ENCODE assay signal across 10 cellular contexts in genomic region chr1:31170486-31170735, GRCh38.
DNase-seq lines count a peak whose midpoint lies in the region; ATAC-seq and TF ChIP-seq lines count a peak whose summit lies in the region.
"Had no signal": no experiment of that assay in that cellular context is flagged by ENCODE, and none has a peak within 500 bp of the region (broad histone marks: within the 10 kb centered on the region; RNA-seq: fewer than 3 reads in every experiment).

No MANE protein-coding gene starts in this region.

- H3K9me3 ChIP-seq in ascending aorta (no peaks in the 10 kb centered on the region), mesenchymal stem cell (ENCODE audit: control insufficient read depth, low read length) (no peaks in the 10 kb centered on the region), thyroid gland (no peaks in the 10 kb centered on the region)

- TF ChIP-seq CTCF in ascending aorta (IDR thresholded peaks at IDR 0.05) = no peak
- no peak for TF ChIP-seq CTCF in thyroid gland (IDR thresholded peaks at IDR 0.05)

- no peak overlapping the region for H2BK120ac ChIP-seq in mesenchymal stem cell (ENCODE audit: low read depth, low read length)

- no peaks in the 10 kb centered on the region for H3K27me3 ChIP-seq in ascending aorta
- H3K27me3 ChIP-seq in mesenchymal stem cell (ENCODE audit: control insufficient read depth in 1 of 2, insufficient read depth in 1 of 2, low read length in 2 of 2) = no peaks in the 10 kb centered on the region
- H3K27me3 ChIP-seq in thyroid gland = no peaks in the 10 kb centered on the region

- no peak overlapping the region for H2AK5ac ChIP-seq in mesenchymal stem cell (ENCODE audit: low read length, severe bottlenecking)

- H3K4me3 ChIP-seq in ascending aorta = no peak overlapping the region
- H3K4me3 ChIP-seq in mesenchymal stem cell (ENCODE audit: insufficient read depth in 1 of 2, low read depth in 1 of 2, low read length in 2 of 2) = no peak overlapping the region
- no peak overlapping the region for H3K4me3 ChIP-seq in thyroid gland (replicated peaks in 1 of 3)

- H2BK5ac ChIP-seq in mesenchymal stem cell (ENCODE audit: low read depth, low read length, poor library complexity, severe bottlenecking) = no peak overlapping the region

- peak overlapping the region in 1 of 2 experiments; percentile 32 for H3K14ac ChIP-seq in mesenchymal stem cell (ENCODE audit: low read length in 2 of 2)

- no peak overlapping the region for H4K8ac ChIP-seq in mesenchymal stem cell (ENCODE audit: low read length)

- no peak overlapping the region for H3K4me3 Mint-ChIP-seq in activated T-cell treated with anti-CD3 and anti-CD28 coated beads, Interleukin-2, amount 50 U/mL, for 24 hours
- no peak overlapping the region for H3K4me3 Mint-ChIP-seq in activated T-cell treated with anti-CD3 and anti-CD28 coated beads, Interleukin-2, amount 50 U/mL, for 4 hours
- H3K4me3 Mint-ChIP-seq: effector memory CD8-positive, alpha-beta T cell had no signal

- peaks cover 3% of the 10 kb centered on the region for H3K27me3 Mint-ChIP-seq in activated T-cell treated with anti-CD3 and anti-CD28 coated beads, Interleukin-2, amount 50 U/mL, for 24 hours
- H3K27me3 Mint-ChIP-seq in activated T-cell treated with anti-CD3 and anti-CD28 coated beads, Interleukin-2, amount 50 U/mL, for 4 hours (ENCODE audit: low read depth) = peaks cover 2% of the 10 kb centered on the region

- no peak overlapping the region for H3K4ac ChIP-seq in mesenchymal stem cell (ENCODE audit: low read depth in 1 of 2, low read length in 2 of 2)

- H3K9ac ChIP-seq in mesenchymal stem cell (ENCODE audit: low read length) = peak overlapping the region; percentile 46

- H4K91ac ChIP-seq in mesenchymal stem cell (ENCODE audit: low read length) = no peak overlapping the region

- peak overlapping the region; percentile 80 for H3K27ac Mint-ChIP-seq in activated T-cell treated with anti-CD3 and anti-CD28 coated beads, Interleukin-2, amount 50 U/mL, for 24 hours
- H3K27ac Mint-ChIP-seq: effector memory CD8-positive, alpha-beta T cell had no signal

- H3K18ac ChIP-seq in mesenchymal stem cell (ENCODE audit: low read depth in 1 of 2, low read length in 2 of 2) = peak overlapping the region in 1 of 2 experiments; percentile 1

- WGBS in mesenchymal stem cell = 91% methylated on average over 4 of the region's 4 CpGs
- 93 to 95% methylated on average over 4 of the region's 4 CpGs for WGBS in thyroid gland, 2 donors

- H3K36me3 ChIP-seq in ascending aorta (no peaks in the 10 kb centered on the region), mesenchymal stem cell (ENCODE audit: control insufficient read depth in 1 of 2, insufficient read depth in 2 of 2, low read depth in 1 of 2, low read length in 2 of 2) (no peaks in the 10 kb centered on the region), thyroid gland (no peaks in the 10 kb centered on the region)

- intact Hi-C loops in ascending aorta (cut with DNase I) = loop anchor here (1.0 kb wide), 1 partner anchor 15 kb away; no protein-coding TSS in a partner anchor
- intact Hi-C loops in thyroid gland (cut with DNase I) = no loop called here
- intact Hi-C loops in head of caudate nucleus (cut with DNase I) = no loop called here

- no peak overlapping the region for H3K23ac ChIP-seq in mesenchymal stem cell (ENCODE audit: low read length in 2 of 2)

- H3K4me1 Mint-ChIP-seq in activated T-cell treated with anti-CD3 and anti-CD28 coated beads, Interleukin-2, amount 50 U/mL, for 24 hours (ENCODE audit: low read depth) = peaks cover 10% of the 10 kb centered on the region
- H3K4me1 Mint-ChIP-seq in activated T-cell treated with anti-CD3 and anti-CD28 coated beads, Interleukin-2, amount 50 U/mL, for 4 hours (ENCODE audit: low read depth) = peaks cover 4% of the 10 kb centered on the region

- no peak for DNase-seq in activated T-cell treated with anti-CD3 and anti-CD28 coated beads, Interleukin-2, amount 50 U/mL, for 24 hours
- DNase-seq in activated T-cell treated with anti-CD3 and anti-CD28 coated beads, Interleukin-2, amount 50 U/mL, for 4 hours = no peak
- DNase-seq in ascending aorta (ENCODE audit: low spot score in 2 of 2) = no peak
- DNase-seq in mesenchymal stem cell = no peak
- DNase-seq in thyroid gland = no peak
- DNase-seq in activated CD4-positive, CD25-positive, alpha-beta regulatory T cell (lab: John Stamatoyannopoulos, UW) = no peak
- DNase-seq in head of caudate nucleus = no peak
- no peak for DNase-seq in NCI-H226
- DNase-seq: effector memory CD8-positive, alpha-beta T cell; T-helper 9 cell had no signal

- no peak overlapping the region for H3K4me2 ChIP-seq in mesenchymal stem cell (ENCODE audit: low read length, poor library complexity, severe bottlenecking)

- peak overlapping the region in 1 of 2 experiments; percentile 63 for H2BK12ac ChIP-seq in mesenchymal stem cell (ENCODE audit: low read length in 2 of 2)

- no peaks in the 10 kb centered on the region for H3K9me3 Mint-ChIP-seq in activated T-cell treated with anti-CD3 and anti-CD28 coated beads, Interleukin-2, amount 50 U/mL, for 24 hours
- no peaks in the 10 kb centered on the region for H3K9me3 Mint-ChIP-seq in activated T-cell treated with anti-CD3 and anti-CD28 coated beads, Interleukin-2, amount 50 U/mL, for 4 hours
- H3K9me3 Mint-ChIP-seq: effector memory CD8-positive, alpha-beta T cell had no signal

- no peaks in the 10 kb centered on the region for H3K79me1 ChIP-seq in mesenchymal stem cell (replicated peaks; ENCODE audit: low read length, poor library complexity, severe bottlenecking)

- H2AFZ ChIP-seq in mesenchymal stem cell (ENCODE audit: low read depth, low read length) = no peak overlapping the region

- no peak for TF ChIP-seq POLR2A in thyroid gland (IDR thresholded peaks at IDR 0.05)

- peak overlapping the region; percentile 79 to 88 for H3K27ac ChIP-seq in ascending aorta
- H3K27ac ChIP-seq in mesenchymal stem cell (ENCODE audit: low read length, poor library complexity, severe bottlenecking) = peak overlapping the region; percentile 87
- peak overlapping the region; percentile 11 to 76 (median 70) for H3K27ac ChIP-seq in thyroid gland

- no peak for ATAC-seq in activated T-cell treated with anti-CD3 and anti-CD28 coated beads, Interleukin-2, amount 50 U/mL, for 4 hours
- ATAC-seq: effector memory CD8-positive, alpha-beta T cell had no signal

- H3K36me3 Mint-ChIP-seq in activated T-cell treated with anti-CD3 and anti-CD28 coated beads, Interleukin-2, amount 50 U/mL, for 24 hours (ENCODE audit: low read depth) = no peaks in the 10 kb centered on the region
- no peaks in the 10 kb centered on the region for H3K36me3 Mint-ChIP-seq in activated T-cell treated with anti-CD3 and anti-CD28 coated beads, Interleukin-2, amount 50 U/mL, for 4 hours (ENCODE audit: insufficient read depth)

- H2BK15ac ChIP-seq in mesenchymal stem cell (ENCODE audit: low read depth, poor library complexity, severe bottlenecking) = no peak overlapping the region

- H3K4me1 ChIP-seq in ascending aorta = peaks cover 4 to 7% of the 10 kb centered on the region in 2 donors
- H3K4me1 ChIP-seq in mesenchymal stem cell (ENCODE audit: control insufficient read depth, insufficient read depth, low read depth, low read length) = peaks cover 6% of the 10 kb centered on the region
- peaks cover 0 to 12% of the 10 kb centered on the region in 2 donors for H3K4me1 ChIP-seq in thyroid gland
